In the genomic region with DNA sequence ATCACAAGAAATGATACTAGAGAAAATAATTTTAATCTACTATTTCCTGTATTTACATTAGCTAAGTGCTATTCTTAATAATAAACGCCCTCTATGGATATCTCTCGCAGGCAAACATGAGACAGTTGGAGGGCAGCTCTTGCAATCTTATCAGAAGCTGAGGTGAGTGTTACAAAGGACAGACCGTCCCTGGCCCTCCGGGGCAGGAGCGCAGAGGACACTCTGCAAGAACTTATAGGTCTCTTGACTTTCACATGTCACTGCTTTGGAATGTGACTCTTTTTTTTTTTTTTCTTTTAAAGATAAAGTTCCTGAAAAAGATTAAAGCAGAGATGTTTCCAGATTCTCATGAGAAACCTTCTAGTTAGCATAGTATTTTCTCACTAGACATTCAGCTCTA, we compare ENCODE assay signal across 9 cellular contexts. TPM values are rescaled to one million over a fixed set of nuclear protein-coding genes. Genes with fewer than 3 reads are reported as not detected.
DNase-seq lines count a peak whose midpoint lies in the region; FAIRE-seq and TF ChIP-seq lines count a peak whose summit lies in the region.
"Had no signal": no experiment of that assay in that cellular context is flagged by ENCODE, and none has a peak within 500 bp of the region (broad histone marks: within the 10 kb centered on the region; RNA-seq: fewer than 3 reads in every experiment).

No MANE protein-coding gene starts in this region.

- H3K27me3 ChIP-seq in HUES48 (ENCODE audit: control insufficient read depth, insufficient read depth, low read length) (peaks cover 4% of the 10 kb centered on the region; the same call in 1 of the 2 replicates), keratinocyte (ENCODE audit: control insufficient read depth, extremely low read depth, insufficient read depth, low read length) (no peaks in the 10 kb centered on the region), thyroid gland (no peaks in the 10 kb centered on the region)

- no peak overlapping the region for H3K4me3 ChIP-seq in HUES48 (ENCODE audit: low read depth, low read length)
- H3K4me3 ChIP-seq in astrocyte of the spinal cord (ENCODE audit: low read depth, low read length) = no peak overlapping the region
- no peak overlapping the region for H3K4me3 ChIP-seq in keratinocyte (ENCODE audit: control insufficient read depth in 2 of 3, extremely low read depth in 1 of 3, insufficient read depth in 2 of 3, low read depth in 1 of 3, low read length in 3 of 3)
- no peak overlapping the region for H3K4me3 ChIP-seq in thyroid gland (replicated peaks in 1 of 3)

- H4K20me1 ChIP-seq in keratinocyte (ENCODE audit: control insufficient read depth, extremely low read depth, insufficient read depth, low read length) = no peaks in the 10 kb centered on the region

- TF ChIP-seq POLR2A in thyroid gland (IDR thresholded peaks at IDR 0.05) = peak in 1 of 2 donors; percentile 77

- intact Hi-C loops in thyroid gland (cut with DNase I) = loop anchor here (10.0 kb wide), 1 partner anchor 158 kb away; no protein-coding TSS in a partner anchor

- H3K36me3 ChIP-seq in HUES48 (ENCODE audit: control insufficient read depth, insufficient read depth, low read length) = no peaks in the 10 kb centered on the region
- no peaks in the 10 kb centered on the region for H3K36me3 ChIP-seq in keratinocyte (ENCODE audit: control insufficient read depth in 2 of 2, extremely low read depth in 1 of 2, insufficient read depth in 2 of 2, low read length in 2 of 2)
- H3K36me3 ChIP-seq in thyroid gland = no peaks in the 10 kb centered on the region

- TF ChIP-seq CTCF in astrocyte of the spinal cord (IDR thresholded peaks at IDR 0.05; ENCODE audit: low read depth, low read length) = no peak
- TF ChIP-seq CTCF in keratinocyte (optimal IDR thresholded peaks at IDR 0.05 in 1 of 3, IDR thresholded peaks at IDR 0.05 in 1 of 3, conservative IDR thresholded peaks at IDR 0.05 in 1 of 3; ENCODE audit: extremely low read depth in 1 of 3, insufficient read depth in 2 of 3, low read length in 3 of 3) = no peak
- TF ChIP-seq CTCF in thyroid gland (IDR thresholded peaks at IDR 0.05) = no peak

- DNase-seq in astrocyte of the spinal cord (ENCODE audit: low read depth, low spot score) (peak; percentile 49), keratinocyte (ENCODE audit: low read depth, low spot score) (peak; percentile 62), thyroid gland (peak; percentile 87 to 88), KG1 (lab: John Stamatoyannopoulos, UW) (no peak), AML-193 (lab: John Stamatoyannopoulos, UW) (no peak), DMS153 treated with DMSO at 0.1 percent for 48 hours (lab: John Stamatoyannopoulos, UW; ENCODE audit: unreplicated experiment) (no peak)
- no peak for DNase-seq in stimulated activated CD4-positive, alpha-beta T cell treated with anti-CD3 and anti-CD28 coated beads, Interleukin-1b, Interleukin-23, amount 100 ng/mL, for 48 hours
- DNase-seq: activated gamma-delta T cell had no signal

- no peaks in the 10 kb centered on the region for H3K9me1 ChIP-seq in keratinocyte (ENCODE audit: control insufficient read depth, extremely low read depth, insufficient read depth, low read length)

- H3K27ac ChIP-seq in HUES48 (ENCODE audit: low read depth, low read length) (peak overlapping the region; percentile 74), keratinocyte (ENCODE audit: control insufficient read depth, insufficient read depth, low read length) (peak overlapping the region; percentile 60), thyroid gland (peak overlapping the region; percentile 91 to 94 (median 92))

- H3K9me3 ChIP-seq in HUES48 (ENCODE audit: control insufficient read depth, insufficient read depth, low read length) (no peaks in the 10 kb centered on the region), keratinocyte (ENCODE audit: control insufficient read depth, low read depth, low read length) (no peaks in the 10 kb centered on the region), thyroid gland (no peaks in the 10 kb centered on the region)

- WGBS in thyroid gland, 2 donors = 10 to 16% methylated on average over 5 of the region's 5 CpGs

- no peaks in the 10 kb centered on the region for H3K79me2 ChIP-seq in keratinocyte (ENCODE audit: control insufficient read depth, insufficient read depth, low read length)

- peaks cover 15% of the 10 kb centered on the region; the same call in 1 of the 2 replicates for H3K4me1 ChIP-seq in HUES48 (ENCODE audit: control insufficient read depth, insufficient read depth, low read length)
- peaks cover 40% of the 10 kb centered on the region for H3K4me1 ChIP-seq in keratinocyte (ENCODE audit: control insufficient read depth, extremely low read depth, insufficient read depth, low read length)
- H3K4me1 ChIP-seq in thyroid gland = peaks cover 74 to 77% of the 10 kb centered on the region in 2 donors

- in situ Hi-C loops in astrocyte of the spinal cord (cut with HindIII; ENCODE audit: low sequenced_read_pairs) = no loop called here

- peak overlapping the region; percentile 65 for H3K4me2 ChIP-seq in keratinocyte (ENCODE audit: control insufficient read depth, extremely low read depth, insufficient read depth, low read depth, low read length)

- dilution Hi-C loops in keratinocyte (cut with MboI; ENCODE audit: extremely low pct_ligation_motif_present, low sequenced_read_pairs) = no loop called here

- no peak overlapping the region for H2AFZ ChIP-seq in keratinocyte (ENCODE audit: control insufficient read depth, low read length)

- FAIRE-seq in keratinocyte (lab: Jason Lieb, UNC) = peak; percentile 58

- H3K9ac ChIP-seq in HUES48 (ENCODE audit: low read depth, low read length) = no peak overlapping the region
- H3K9ac ChIP-seq in keratinocyte (ENCODE audit: control insufficient read depth, extremely low read depth, insufficient read depth, low read length) = peak overlapping the region; percentile 39

RNA-seq across cellular contexts. Expression of a gene that starts 57.3 kb away (rescaled TPM):
- 0.93 to 1.9 TPM (median 1.4 TPM) in 3 replicates for polyA plus RNA-seq in keratinocyte
- 1.0 TPM for polyA plus RNA-seq in keratinocyte (2011; ENCODE audit: low read depth)
- polyA plus RNA-seq in keratinocyte (2011; cell fraction: cytosol; rRNA removed) = 1.1 TPM in 2 replicates
- 1.4 and 1.8 TPM in 2 replicates for polyA plus RNA-seq in keratinocyte (2011; cell fraction: nucleus; rRNA removed)
- 1.3 and 1.8 TPM in 2 replicates for polyA plus RNA-seq in keratinocyte (2012; ENCODE audit: low replicate concordance)
- 0.33 to 1.0 TPM (median 0.49 TPM) in 3 replicates for polyA minus RNA-seq in keratinocyte
- 1.2 TPM for polyA minus RNA-seq in keratinocyte (2011; cell fraction: cytosol; rRNA and poly(A)+ RNA removed)
- polyA minus RNA-seq in keratinocyte (2011; cell fraction: nucleus; rRNA and poly(A)+ RNA removed) = 0.54 and 0.63 TPM in 2 replicates
- 10 to 100 TPM; 16.9 to 33.0 (median 24.4) TPM for total RNA-seq in thyroid gland

Comparison
In these comparisons a context has a peak if more than half of its experiments do, and no peak if none do; other contexts are left out.
1. DNase-seq: peak in astrocyte of the spinal cord (single experiment), keratinocyte (single experiment) and thyroid gland (2 of 2); none in KG1 (single experiment), AML-193 (0 of 2), stimulated activated CD4-positive, alpha-beta T cell treated with anti-CD3 and anti-CD28 coated beads, Interleukin-1b, Interleukin-23, amount 100 ng/mL, for 48 hours (single experiment) and DMS153 treated with DMSO at 0.1 percent for 48 hours (single experiment).
2. Peak in every context shown above with its lines, with median percentiles within 50 percentile points of each other: H3K27ac ChIP-seq.